22 cellular contexts compared by ENCODE assay signal in the genomic region with DNA sequence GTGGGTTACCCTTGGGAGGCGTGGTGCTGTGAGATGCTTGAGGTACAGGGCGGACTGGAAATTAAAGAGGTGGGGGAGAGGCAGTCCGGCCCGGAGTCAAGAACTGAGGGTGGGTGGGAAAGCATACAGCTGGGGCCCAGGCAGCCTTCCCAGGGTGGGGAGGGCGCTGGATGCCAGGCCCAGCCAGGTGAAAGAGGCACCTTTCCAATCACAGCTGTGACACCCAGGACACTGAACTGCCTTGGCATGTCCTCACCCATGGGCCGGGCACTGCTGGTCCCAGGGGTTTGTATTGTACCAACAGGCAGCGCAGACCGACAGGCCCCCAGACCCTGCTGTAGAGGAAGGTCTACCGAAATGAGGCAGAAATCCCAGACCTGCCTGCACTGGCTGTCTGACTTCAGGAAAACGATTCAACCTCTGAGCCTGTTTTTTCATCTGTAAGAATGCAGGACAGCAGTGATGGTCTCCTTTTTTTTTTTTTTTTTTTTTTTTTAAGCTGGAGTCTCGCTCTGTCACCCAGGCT. TPM values are rescaled to one million over a fixed set of nuclear protein-coding genes. Genes with fewer than 3 reads are reported as not detected.
DNase-seq lines count a peak whose midpoint lies in the region; ATAC-seq and TF ChIP-seq lines count a peak whose summit lies in the region.
"Had no signal": no experiment of that assay in that cellular context is flagged by ENCODE, and none has a peak within 500 bp of the region (broad histone marks: within the 10 kb centered on the region; RNA-seq: fewer than 3 reads in every experiment).

No MANE protein-coding gene starts in this region.

- H3K9ac ChIP-seq in BLaER1 treated with 17β-estradiol and CSF1 and Interleukin-3, amounts not matched to agents 10 nM and 100 nM, result peak overlapping the region in 4 of 11 experiments; percentile 7 to 77 (median 75); a peak in 5 of 22 replicates

- H3K4me1 Mint-ChIP-seq in HFFc6 (ENCODE audit: low read depth) (peaks cover 31% of the 10 kb centered on the region), progenitor cell of endocrine pancreas (ENCODE audit: low read depth) (peaks cover 8% of the 10 kb centered on the region)
- peaks cover 13% of the 10 kb centered on the region for H3K4me1 Mint-ChIP-seq in activated naive CD4-positive, alpha-beta T cell treated with anti-CD3 and anti-CD28 coated beads for 36 hours (ENCODE audit: low read depth)

- no peak for TF ChIP-seq CTCF in HFFc6 (IDR thresholded peaks at IDR 0.05)
- TF ChIP-seq CTCF in epithelial cell of proximal tubule (conservative IDR thresholded peaks at IDR 0.05; ENCODE audit: low read depth, low read length), result no peak
- TF ChIP-seq CTCF in osteoblast (IDR thresholded peaks at IDR 0.05; ENCODE audit: extremely low read depth, low read depth, low read length), result no peak
- no peak for TF ChIP-seq CTCF in progenitor cell of endocrine pancreas (IDR thresholded peaks at IDR 0.05; ENCODE audit: unreplicated experiment)

- H3K36me3 Mint-ChIP-seq in HFFc6 (ENCODE audit: low read depth) (no peaks in the 10 kb centered on the region), progenitor cell of endocrine pancreas (ENCODE audit: insufficient read depth) (no peaks in the 10 kb centered on the region)
- H3K36me3 Mint-ChIP-seq in activated naive CD4-positive, alpha-beta T cell treated with anti-CD3 and anti-CD28 coated beads for 36 hours (ENCODE audit: low read depth), result no peaks in the 10 kb centered on the region
- H3K36me3 Mint-ChIP-seq: activated naive CD8-positive, alpha-beta T cell treated with anti-CD3 and anti-CD28 coated beads for 36 hours; memory B cell; stimulated activated naive B cell treated with anti-CD40 and anti-IgM and Interleukin-4, amounts not matched to agents 10 μg/mL and 1 μg/mL and 100 μg/mL, for 72 hours had no signal

- peaks cover 13 to 35% (median 21%) of the 10 kb centered on the region in 10 experiments for H3K4me1 ChIP-seq in BLaER1 treated with 17β-estradiol and CSF1 and Interleukin-3, amounts not matched to agents 10 nM and 100 nM
- H3K4me1 ChIP-seq in osteoblast (ENCODE audit: insufficient read depth, low read length), result peaks cover 23% of the 10 kb centered on the region
- H3K4me1 ChIP-seq: foreskin keratinocyte had no signal

- no peaks in the 10 kb centered on the region for H4K20me1 ChIP-seq in BLaER1 treated with 17β-estradiol and CSF1 and Interleukin-3, amounts not matched to agents 10 nM and 100 nM
- H4K20me1 ChIP-seq in osteoblast (ENCODE audit: insufficient read depth, low read length), result no peaks in the 10 kb centered on the region

- peaks cover 0 to 10% (median 0%) of the 10 kb centered on the region in 11 experiments; a peak in 6 of 22 replicates for H3K27me3 ChIP-seq in BLaER1 treated with 17β-estradiol and CSF1 and Interleukin-3, amounts not matched to agents 10 nM and 100 nM
- peaks cover 8% of the 10 kb centered on the region for H3K27me3 ChIP-seq in osteoblast (ENCODE audit: insufficient read depth, low read length)

- CTCF ChIA-PET in activated naive CD4-positive, alpha-beta T cell treated with anti-CD3 and anti-CD28 coated beads for 36 hours (lab: Charles Lee), result interaction anchor here (0.6 to 3.3 kb wide), 24 partner anchors 9 to 400 kb away, joined by 3 to 26 read pairs (median 3); a partner anchor contains a TSS

- no peak for ATAC-seq in GM19397 (IDR thresholded peaks at IDR 0.05; ENCODE audit: unreplicated experiment)

- no peaks in the 10 kb centered on the region for H3K9me3 ChIP-seq in BLaER1 treated with 17β-estradiol and CSF1 and Interleukin-3, amounts not matched to agents 10 nM and 100 nM (replicated peaks in 1 of 11)
- H3K9me3 ChIP-seq in osteoblast (ENCODE audit: low read depth, low read length), result no peaks in the 10 kb centered on the region
- H3K9me3 ChIP-seq: SJSA1 had no signal

- peak overlapping the region in 1 of 10 experiments; percentile 83; a peak in 1 of 20 replicates for H3K4me3 ChIP-seq in BLaER1 treated with 17β-estradiol and CSF1 and Interleukin-3, amounts not matched to agents 10 nM and 100 nM
- H3K4me3 ChIP-seq in epithelial cell of proximal tubule (ENCODE audit: low read depth, low read length) (peak overlapping the region; percentile 76), osteoblast (ENCODE audit: insufficient read depth, low read length) (no peak overlapping the region)

- H3K36me3 ChIP-seq in BLaER1 treated with 17β-estradiol and CSF1 and Interleukin-3, amounts not matched to agents 10 nM and 100 nM, result no peaks in the 10 kb centered on the region
- no peaks in the 10 kb centered on the region for H3K36me3 ChIP-seq in osteoblast (ENCODE audit: insufficient read depth, low read length)
- H3K36me3 ChIP-seq: SJSA1 had no signal

- no peak overlapping the region for H2AFZ ChIP-seq in osteoblast (ENCODE audit: low read length)

- intact Hi-C loops in activated naive CD4-positive, alpha-beta T cell treated with anti-CD3 and anti-CD28 coated beads for 36 hours (cut with micrococcal nuclease), result loop anchor here (1.0 to 5.0 kb wide), 3 partner anchors 127 to 380 kb away; no protein-coding TSS in a partner anchor

- H3K4me2 ChIP-seq in BLaER1 treated with 17β-estradiol and CSF1 and Interleukin-3, amounts not matched to agents 10 nM and 100 nM, result peak overlapping the region; percentile 90 to 99 (median 95)
- H3K4me2 ChIP-seq in osteoblast (ENCODE audit: insufficient read depth, low read length), result peak overlapping the region; percentile 98

- H3K27ac Mint-ChIP-seq in HFFc6 (no peak overlapping the region), progenitor cell of endocrine pancreas (no peak overlapping the region)
- no peak overlapping the region for H3K27ac Mint-ChIP-seq in activated naive CD4-positive, alpha-beta T cell treated with anti-CD3 and anti-CD28 coated beads for 36 hours
- H3K27ac Mint-ChIP-seq: activated B cell treated with CpG ODN at 0.5 μM for 24 hours; activated naive CD8-positive, alpha-beta T cell treated with anti-CD3 and anti-CD28 coated beads for 36 hours; activated T-cell treated with anti-CD3 and anti-CD28 coated beads, Interleukin-2, amount 50 U/mL, for 72 hours; memory B cell had no signal

- no peak overlapping the region for H3K27ac ChIP-seq in BLaER1 treated with 17β-estradiol and CSF1 and Interleukin-3, amounts not matched to agents 10 nM and 100 nM
- H3K27ac ChIP-seq in osteoblast (ENCODE audit: low read depth, low read length), result no peak overlapping the region
- H3K27ac ChIP-seq: epithelial cell of prostate, foreskin keratinocyte, SJSA1 had no signal

- no peaks in the 10 kb centered on the region for H3K79me2 ChIP-seq in osteoblast (ENCODE audit: insufficient read depth, low read length)

- DNase-seq in HFFc6 (no peak), epithelial cell of proximal tubule (ENCODE audit: low read depth) (no peak), osteoblast (ENCODE audit: insufficient read length, low spot score, missing footprints) (peak; percentile 55), Kasumi-1 (lab: John Stamatoyannopoulos, UW) (no peak), progenitor cell of endocrine pancreas (ENCODE audit: low spot score, unreplicated experiment) (no peak)
- DNase-seq in activated naive CD4-positive, alpha-beta T cell treated with anti-CD3 and anti-CD28 coated beads for 36 hours, result no peak
- DNase-seq: activated B cell treated with CpG ODN at 0.5 μM for 24 hours; dorsolateral prefrontal cortex; foreskin keratinocyte; NCI-H1436 treated with DMSO at 0.1 percent for 48 hours; stimulated activated naive B cell treated with anti-CD40 and anti-IgM and Interleukin-4, amounts not matched to agents 10 μg/mL and 1 μg/mL and 100 μg/mL, for 72 hours had no signal

- H3K4me3 Mint-ChIP-seq in HFFc6, result peak overlapping the region; percentile 93
- H3K4me3 Mint-ChIP-seq in activated naive CD4-positive, alpha-beta T cell treated with anti-CD3 and anti-CD28 coated beads for 36 hours, result no peak overlapping the region
- H3K4me3 Mint-ChIP-seq in progenitor cell of endocrine pancreas (ENCODE audit: low read depth), result no peak overlapping the region

- peaks cover 27% of the 10 kb centered on the region for H3K27me3 Mint-ChIP-seq in HFFc6 (ENCODE audit: insufficient read depth)
- H3K27me3 Mint-ChIP-seq in activated naive CD4-positive, alpha-beta T cell treated with anti-CD3 and anti-CD28 coated beads for 36 hours (ENCODE audit: low read depth), result peaks cover 3% of the 10 kb centered on the region
- H3K27me3 Mint-ChIP-seq in progenitor cell of endocrine pancreas, result peaks cover 29% of the 10 kb centered on the region
- H3K27me3 Mint-ChIP-seq: activated CD8-positive, alpha-beta T cell treated with anti-CD3 and anti-CD28 coated beads for 36 hours; activated naive CD8-positive, alpha-beta T cell treated with anti-CD3 and anti-CD28 coated beads for 36 hours had no signal

- H3K9me3 Mint-ChIP-seq in HFFc6, result no peaks in the 10 kb centered on the region
- H3K9me3 Mint-ChIP-seq in activated naive CD4-positive, alpha-beta T cell treated with anti-CD3 and anti-CD28 coated beads for 36 hours, result no peaks in the 10 kb centered on the region
- no peaks in the 10 kb centered on the region for H3K9me3 Mint-ChIP-seq in progenitor cell of endocrine pancreas (ENCODE audit: low read depth)
- H3K9me3 Mint-ChIP-seq: activated B cell treated with CpG ODN at 0.5 μM for 24 hours; activated CD8-positive, alpha-beta T cell treated with anti-CD3 and anti-CD28 coated beads for 36 hours; activated naive CD8-positive, alpha-beta T cell treated with anti-CD3 and anti-CD28 coated beads for 36 hours; activated T-cell treated with anti-CD3 and anti-CD28 coated beads, Interleukin-2, amount 50 U/mL, for 72 hours; memory B cell; stimulated activated naive B cell treated with anti-CD40 and anti-IgM and Interleukin-4, amounts not matched to agents 10 μg/mL and 1 μg/mL and 100 μg/mL, for 72 hours had no signal

RNA-seq across cellular contexts. Expression of a gene that starts 9.1 kb away (rescaled TPM):
- total RNA-seq in HFFc6 (2021; fragmentation: NEBNext Ultra II Directional; extraction: Animal tissue kit (Norgen Biotek cat#: 25700)), result not detected
- total RNA-seq in epithelial cell of proximal tubule (not detected in 2 replicates), osteoblast (not detected in 2 replicates), progenitor cell of endocrine pancreas (0.13 and 0.17 TPM in 2 replicates)
- not detected for total RNA-seq in activated naive CD4-positive, alpha-beta T cell treated with anti-CD3 and anti-CD28 coated beads for 36 hours
- total RNA-seq: activated B cell treated with CpG ODN at 0.5 μM for 24 hours; activated CD8-positive, alpha-beta T cell treated with anti-CD3 and anti-CD28 coated beads for 36 hours; activated naive CD8-positive, alpha-beta T cell treated with anti-CD3 and anti-CD28 coated beads for 36 hours; activated T-cell treated with anti-CD3 and anti-CD28 coated beads, Interleukin-2, amount 50 U/mL, for 72 hours; foreskin keratinocyte; OCI-LY7; SJSA1; T-helper 2 cell treated with Interferon-gamma antibody and Interleukin-4, amounts not matched to agents 100 ng/mL and 5 ng/mL, for 36 hours had no signal

RNA-seq across cellular contexts. Expression of a gene that starts 15.2 kb away (rescaled TPM):
- total RNA-seq in HFFc6 (2021; fragmentation: NEBNext Ultra II Directional; extraction: Animal tissue kit (Norgen Biotek cat#: 25700)), result 10 to 100 TPM in 3 of 6 experiments, 1 to 10 TPM in 3; 8.1 to 22.9 (median 9.4) TPM
- total RNA-seq in epithelial cell of proximal tubule (0.07 and 0.12 TPM in 2 replicates), osteoblast (1.4 and 3.2 TPM in 2 replicates), progenitor cell of endocrine pancreas (3.6 and 4.1 TPM in 2 replicates)
- total RNA-seq in activated naive CD4-positive, alpha-beta T cell treated with anti-CD3 and anti-CD28 coated beads for 36 hours, result not detected
- total RNA-seq: activated B cell treated with CpG ODN at 0.5 μM for 24 hours; activated CD8-positive, alpha-beta T cell treated with anti-CD3 and anti-CD28 coated beads for 36 hours; activated naive CD8-positive, alpha-beta T cell treated with anti-CD3 and anti-CD28 coated beads for 36 hours; activated T-cell treated with anti-CD3 and anti-CD28 coated beads, Interleukin-2, amount 50 U/mL, for 72 hours; T-helper 2 cell treated with Interferon-gamma antibody and Interleukin-4, amounts not matched to agents 100 ng/mL and 5 ng/mL, for 36 hours had no signal

RNA-seq across cellular contexts. Expression of a gene that starts 30.6 kb away (rescaled TPM):
- not detected for total RNA-seq in HFFc6 (2021; fragmentation: NEBNext Ultra II Directional; extraction: Animal tissue kit (Norgen Biotek cat#: 25700))
- total RNA-seq in epithelial cell of proximal tubule, result not detected in 2 replicates
- under 0.01 and 0.36 TPM in 2 replicates for total RNA-seq in osteoblast
- total RNA-seq in activated naive CD4-positive, alpha-beta T cell treated with anti-CD3 and anti-CD28 coated beads for 36 hours, result under 1 TPM; 0.33 to 0.40 TPM
- not detected in 2 replicates for total RNA-seq in progenitor cell of endocrine pancreas
- total RNA-seq: activated B cell treated with CpG ODN at 0.5 μM for 24 hours; activated naive CD8-positive, alpha-beta T cell treated with anti-CD3 and anti-CD28 coated beads for 36 hours; foreskin keratinocyte; kidney epithelial cell; OCI-LY7; SJSA1; T-helper 2 cell treated with Interferon-gamma antibody and Interleukin-4, amounts not matched to agents 100 ng/mL and 5 ng/mL, for 36 hours had no signal

RNA-seq across cellular contexts. Expression of a gene that starts 39.0 kb away (rescaled TPM):
- total RNA-seq in HFFc6 (2021; fragmentation: NEBNext Ultra II Directional; extraction: Animal tissue kit (Norgen Biotek cat#: 25700)), result 10 to 100 TPM in 3 of 6 experiments, 1 to 10 TPM in 3; 9.4 to 14.0 (median 10.0) TPM
- total RNA-seq in epithelial cell of proximal tubule, result 11.6 and 12.0 TPM in 2 replicates
- total RNA-seq in osteoblast, result 6.5 and 6.9 TPM in 2 replicates
- total RNA-seq in activated naive CD4-positive, alpha-beta T cell treated with anti-CD3 and anti-CD28 coated beads for 36 hours, result 1 to 10 TPM; 4.7 to 5.2 TPM
- total RNA-seq in progenitor cell of endocrine pancreas, result 12.8 and 14.5 TPM in 2 replicates
